Comparison of ENCODE assay signal across 8 cellular contexts in genomic region chr17:49259663-49260010, GRCh38. TPM values are rescaled to one million over a fixed set of nuclear protein-coding genes. Genes with fewer than 3 reads are reported as not detected.
DNase-seq lines count a peak whose midpoint lies in the region; ATAC-seq and TF ChIP-seq lines count a peak whose summit lies in the region.

No MANE protein-coding gene starts in this region.

- TF ChIP-seq CTCF in fibroblast of mammary gland (conservative IDR thresholded peaks at IDR 0.05; ENCODE audit: control insufficient read depth, insufficient read depth, low read depth, low read length) = no peak
- no peak for TF ChIP-seq CTCF in ovary (IDR thresholded peaks at IDR 0.05)

- no peak for ATAC-seq in GM21737 (IDR thresholded peaks at IDR 0.05; ENCODE audit: unreplicated experiment)

- H3K36me3 ChIP-seq in SJSA1 = no peaks in the 10 kb centered on the region
- H3K36me3 ChIP-seq in ovary = no peaks in the 10 kb centered on the region

- intact Hi-C loops in ovary (cut with DNase I) = no loop called here

- H3K27ac ChIP-seq in SJSA1 (peak overlapping the region; percentile 79), ovary (no peak overlapping the region)

- DNase-seq in ELR (ENCODE audit: low read depth) = peak; percentile 6
- no peak for DNase-seq in SJSA1 (ENCODE audit: low read depth in 1 of 2, low spot score in 2 of 2)
- no peak for DNase-seq in fibroblast of mammary gland (ENCODE audit: low read depth)
- no peak for DNase-seq in ovary
- no peak for DNase-seq in NCI-H1694 (lab: John Stamatoyannopoulos, UW)
- no peak for DNase-seq in globus pallidus (ENCODE audit: low spot score)
- no peak for DNase-seq in cortex of kidney (lab: John Stamatoyannopoulos, UW)

- H3K4me1 ChIP-seq in SJSA1 (replicated peaks) = peaks cover 19% of the 10 kb centered on the region
- peaks cover 1% of the 10 kb centered on the region for H3K4me1 ChIP-seq in ovary (ENCODE audit: insufficient read depth)

- H3K4me3 ChIP-seq in SJSA1 (peak overlapping the region; percentile 57), fibroblast of mammary gland (ENCODE audit: control insufficient read depth, low read depth, low read length) (peak overlapping the region; percentile 49), ovary (peak overlapping the region; percentile 23)

- WGBS in ovary, 3 donors = 9 to 14% (median 10%) methylated on average over 10 of the region's 10 CpGs

- TF ChIP-seq POLR2A in ovary (IDR thresholded peaks at IDR 0.05) = no peak

- H3K9me3 ChIP-seq in SJSA1 (replicated peaks) (no peaks in the 10 kb centered on the region), ovary (no peaks in the 10 kb centered on the region)

- TF ChIP-seq EP300 in ovary (IDR thresholded peaks at IDR 0.05) = no peak

- H3K27me3 ChIP-seq in SJSA1 (replicated peaks) (no peaks in the 10 kb centered on the region), ovary (no peaks in the 10 kb centered on the region)

RNA-seq across cellular contexts. Expression of gene PHOSPHO1, which starts 29.1 kb away (rescaled TPM):
- total RNA-seq in SJSA1 (2014; rRNA removed; shearing (Covaris generic)) = 0.39 TPM in 1 of 2 replicates, not detected in the other
- total RNA-seq in ovary = under 1 TPM in 3 of 7 donors, not detected in 4; 0.23 to 0.92 (median 0.26) TPM
- under 1 TPM in 1 of 2 donors, not detected in 1; 0.24 TPM for polyA plus RNA-seq in ovary

RNA-seq across cellular contexts. Expression of gene ABI3, which starts 49.1 kb away (rescaled TPM):
- not detected in 2 replicates for total RNA-seq in SJSA1 (2014; rRNA removed; shearing (Covaris generic))
- 1 to 10 TPM; 2.3 to 6.7 (median 4.4) TPM for total RNA-seq in ovary
- polyA plus RNA-seq in ovary = 1 to 10 TPM; 3.5 to 4.6 TPM

RNA-seq across cellular contexts. Expression of gene GNGT2, which starts 49.3 kb away (rescaled TPM):
- not detected in 2 replicates for total RNA-seq in SJSA1 (2014; rRNA removed; shearing (Covaris generic))
- total RNA-seq in ovary = 1 to 10 TPM in 6 of 7 donors, under 1 TPM in 1; 0.48 to 2.9 (median 1.5) TPM
- 1 to 10 TPM; 2.6 to 4.6 TPM for polyA plus RNA-seq in ovary
